Comparison of ENCODE assay signal across 19 cellular contexts in the genomic region with DNA sequence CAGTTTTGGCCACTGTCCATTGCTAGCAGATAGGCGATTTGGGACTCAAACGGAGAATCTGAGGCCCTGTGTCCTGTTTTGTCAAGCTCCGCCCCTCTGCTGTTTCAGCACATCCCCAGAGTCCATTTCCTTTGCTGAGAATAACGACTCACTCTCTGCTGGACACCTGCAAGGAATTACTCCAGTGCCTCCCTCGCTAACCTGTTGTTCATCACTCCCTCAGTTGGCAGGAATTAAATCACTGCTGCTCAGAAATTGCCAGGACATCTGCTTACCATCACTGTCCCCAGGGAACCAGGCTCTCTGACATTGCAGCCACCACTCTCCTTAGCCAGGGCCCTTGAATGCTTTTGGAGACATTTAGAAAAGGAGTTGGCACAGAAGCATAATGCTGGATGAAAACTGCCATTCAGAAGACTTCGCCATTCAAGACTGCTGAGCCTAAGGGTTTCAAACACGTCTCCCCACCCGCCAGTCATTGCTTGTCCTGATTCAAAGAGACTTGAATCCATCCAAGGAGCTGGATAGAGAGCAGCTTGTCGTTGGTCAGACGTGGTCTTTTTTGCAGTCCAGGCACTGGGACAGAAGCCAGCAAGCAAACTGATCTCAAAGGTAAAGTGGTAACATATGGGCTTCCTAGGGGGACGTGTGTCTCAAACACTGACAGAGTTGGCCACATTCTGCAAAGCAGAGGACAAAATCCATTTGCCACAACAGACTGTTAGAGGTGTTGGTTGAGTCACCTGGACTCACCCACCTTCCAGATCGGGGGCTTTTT.
A peak's percentile ranks its signal among the peaks of the same experiment; 100 is the strongest.
DNase-seq lines count a peak whose midpoint lies in the region; TF ChIP-seq lines count a peak whose summit lies in the region.
"Had no signal": no experiment of that assay in that cellular context is flagged by ENCODE, and none has a peak within 500 bp of the region (broad histone marks: within the 10 kb centered on the region; RNA-seq: fewer than 3 reads in every experiment).

No MANE protein-coding gene starts in this region.

- TF ChIP-seq POLR2A in transverse colon (IDR thresholded peaks at IDR 0.05) (no peak), uterus (IDR thresholded peaks at IDR 0.05) (no peak)

- no peak for TF ChIP-seq EP300 in transverse colon (IDR thresholded peaks at IDR 0.05; ENCODE audit: low read depth)

- TF ChIP-seq CTCF in glutamatergic neuron (IDR thresholded peaks at IDR 0.05; ENCODE audit: partially characterized antibody, unreplicated experiment) (no peak), transverse colon (IDR thresholded peaks at IDR 0.05) (no peak), uterus (IDR thresholded peaks at IDR 0.05) (no peak), WERI-Rb-1 (IDR thresholded peaks at IDR 0.05; ENCODE audit: low read depth, low read length) (no peak), MM.1S (IDR thresholded peaks at IDR 0.05; ENCODE audit: low read length) (no peak)

- in situ Hi-C loops in transverse colon (cut with MboI; ENCODE audit: low pct_ligation_motif_present in 1 of 4, low pct_unique_long_range_greater_than_20kb in 1 of 4, low sequenced_read_pairs in 3 of 4): no loop called here

- no peaks in the 10 kb centered on the region for H3K9me3 ChIP-seq in transverse colon
- H3K9me3 ChIP-seq in uterus: no peaks in the 10 kb centered on the region
- no peaks in the 10 kb centered on the region for H3K9me3 ChIP-seq in WERI-Rb-1 (ENCODE audit: severe bottlenecking)
- no peaks in the 10 kb centered on the region for H3K9me3 ChIP-seq in MM.1S (replicated peaks; ENCODE audit: insufficient read depth, low read length)
- H3K9me3 ChIP-seq: BLaER1, pancreas, SJSA1, suprapubic skin had no signal

- H3K9ac ChIP-seq in MM.1S (ENCODE audit: low read length): no peak overlapping the region
- H3K9ac ChIP-seq: BLaER1 had no signal

- no peaks in the 10 kb centered on the region for H3K79me2 ChIP-seq in MM.1S (ENCODE audit: low read length)
- H3K79me2 ChIP-seq: hepatocyte had no signal

- no peaks in the 10 kb centered on the region for H3K9me2 ChIP-seq in MM.1S (replicated peaks; ENCODE audit: insufficient read depth, low read length)

- H3K36me3 Mint-ChIP-seq in glutamatergic neuron (ENCODE audit: unreplicated experiment): no peaks in the 10 kb centered on the region
- H3K36me3 Mint-ChIP-seq: naive thymus-derived CD4-positive, alpha-beta T cell had no signal

- no peaks in the 10 kb centered on the region for H3K27me3 Mint-ChIP-seq in glutamatergic neuron (ENCODE audit: unreplicated experiment)

- peak; percentile 9 for DNase-seq in NCI-H146 (lab: John Stamatoyannopoulos, UW)
- no peak for DNase-seq in NCI-H146 treated with DMSO at 0.1 percent for 48 hours (lab: John Stamatoyannopoulos, UW; ENCODE audit: unreplicated experiment)
- peak; percentile 44 for DNase-seq in RPMI8226
- DNase-seq in glutamatergic neuron: no peak
- no peak for DNase-seq in transverse colon
- DNase-seq in uterus: no peak
- no peak for DNase-seq in WERI-Rb-1
- DNase-seq in MM.1S: no peak
- DNase-seq: effector CD4-positive, alpha-beta T cell; Kasumi-1; naive thymus-derived CD4-positive, alpha-beta T cell; NCI-H526; pancreas; stimulated activated CD4-positive, alpha-beta T cell treated with anti-CD3 and anti-CD28 coated beads, Interleukin-4, amount 100 ng/mL, for 4 hours; T-helper 9 cell had no signal

- H3K4me1 Mint-ChIP-seq in glutamatergic neuron (ENCODE audit: low read depth, unreplicated experiment): peaks cover 21% of the 10 kb centered on the region

- peaks cover 0 to 4% (median 0%) of the 10 kb centered on the region in 4 donors for H3K4me1 ChIP-seq in transverse colon
- H3K4me1 ChIP-seq in uterus: no peaks in the 10 kb centered on the region
- no peaks in the 10 kb centered on the region for H3K4me1 ChIP-seq in MM.1S (ENCODE audit: low read length)
- H3K4me1 ChIP-seq: BLaER1, pancreas, SJSA1, suprapubic skin had no signal

- H3K27me3 ChIP-seq in transverse colon (no peaks in the 10 kb centered on the region), uterus (no peaks in the 10 kb centered on the region), WERI-Rb-1 (ENCODE audit: insufficient read depth, low read depth, severe bottlenecking) (no peaks in the 10 kb centered on the region), MM.1S (replicated peaks; ENCODE audit: insufficient read depth, low read length) (no peaks in the 10 kb centered on the region)
- H3K27me3 ChIP-seq: BLaER1, hepatocyte, pancreas, SJSA1, suprapubic skin had no signal

- no peaks in the 10 kb centered on the region for H3F3A ChIP-seq in MM.1S (ENCODE audit: insufficient read depth, low read length)

- 53 to 60% methylated on average over 6 to 12 of the region's 12 CpGs for WGBS in transverse colon (ENCODE audit: low coverage in 1 of 2), 2 donors

- H3K4me2 ChIP-seq in MM.1S (ENCODE audit: low read depth, low read length): no peak overlapping the region
- H3K4me2 ChIP-seq: BLaER1, hepatocyte had no signal

- H3K36me3 ChIP-seq in transverse colon (no peaks in the 10 kb centered on the region), uterus (no peaks in the 10 kb centered on the region), WERI-Rb-1 (no peaks in the 10 kb centered on the region), MM.1S (replicated peaks; ENCODE audit: insufficient read depth, low read length) (no peaks in the 10 kb centered on the region)
- H3K36me3 ChIP-seq: BLaER1, pancreas, SJSA1, suprapubic skin had no signal

- intact Hi-C loops in transverse colon (cut with DNase I; ENCODE audit: low total_unique reads) (no loop called here), uterus (cut with DNase I; ENCODE audit: low total_unique reads) (no loop called here)

- peaks cover 1% of the 10 kb centered on the region for H3K9me3 Mint-ChIP-seq in glutamatergic neuron (ENCODE audit: unreplicated experiment)

- H3K4me3 Mint-ChIP-seq in glutamatergic neuron (ENCODE audit: unreplicated experiment): no peak overlapping the region
- H3K4me3 Mint-ChIP-seq: naive thymus-derived CD4-positive, alpha-beta T cell had no signal

- H2AFZ ChIP-seq in MM.1S (ENCODE audit: low read length): no peak overlapping the region
- H2AFZ ChIP-seq: hepatocyte had no signal

- H3K27ac ChIP-seq in transverse colon (peak overlapping the region in 3 of 4 donors; percentile 3 to 64 (median 25)), uterus (no peak overlapping the region), WERI-Rb-1 (no peak overlapping the region), MM.1S (ENCODE audit: low read length) (no peak overlapping the region)
- H3K27ac ChIP-seq: BLaER1, hepatocyte, pancreas, SJSA1, suprapubic skin had no signal

- H3K27ac Mint-ChIP-seq in glutamatergic neuron (ENCODE audit: unreplicated experiment): peak overlapping the region; percentile 14

- H3K4me3 ChIP-seq in transverse colon: no peak overlapping the region
- H3K4me3 ChIP-seq in uterus: no peak overlapping the region
- H3K4me3 ChIP-seq in WERI-Rb-1 (ENCODE audit: low read depth, low read length): no peak overlapping the region
- H3K4me3 ChIP-seq in MM.1S (ENCODE audit: low read length): no peak overlapping the region
- H3K4me3 ChIP-seq: BLaER1, hepatocyte, pancreas, SJSA1, suprapubic skin had no signal

- H4K20me1 ChIP-seq in MM.1S (ENCODE audit: insufficient read depth, low read length): no peaks in the 10 kb centered on the region
- H4K20me1 ChIP-seq: BLaER1 had no signal

Comparison
In these comparisons a context has a peak if more than half of its experiments do, and no peak if none do; other contexts are left out.
1. DNase-seq: peak in NCI-H146 (single experiment) and RPMI8226 (single experiment); none in NCI-H146 treated with DMSO at 0.1 percent for 48 hours (single experiment), glutamatergic neuron (single experiment), transverse colon (single experiment), uterus (0 of 2), WERI-Rb-1 (single experiment) and MM.1S (single experiment).
2. H3K27ac ChIP-seq: peak in transverse colon (3 of 4); none in uterus (0 of 2), WERI-Rb-1 (single experiment) and MM.1S (single experiment).